ENCODE assay signal across 31 cellular contexts in genomic region chr7:157641866-157642265, GRCh38.
"Had no signal": no experiment of that assay in that cellular context is flagged by ENCODE, and none has a peak within 500 bp of the region (broad histone marks: within the 10 kb centered on the region; RNA-seq: fewer than 3 reads in every experiment).

No MANE protein-coding gene starts in this region.

- H3K4me1 Mint-ChIP-seq: immature natural killer cell; mesothelial cell of epicardium; naive B cell; nephron; stimulated activated memory B cell treated with anti-CD40 and anti-IgM and Interleukin-4, amounts not matched to agents 10 μg/mL and 1 μg/mL and 100 μg/mL, for 72 hours; stimulated activated naive CD8-positive, alpha-beta T cell treated with anti-CD3 and anti-CD28 coated beads, Interleukin-15, amount 100 ng/mL, for 72 hours had no signal

- H3K27me3 Mint-ChIP-seq: stimulated activated memory B cell treated with anti-CD40 and anti-IgM and Interleukin-4, amounts not matched to agents 10 μg/mL and 1 μg/mL and 100 μg/mL, for 72 hours had no signal

- H3K36me3 ChIP-seq: heart left ventricle, left lung, lower lobe of right lung, neutrophil, ovary, right lobe of liver, tibial nerve, upper lobe of left lung, uterus had no signal

- H3K27ac Mint-ChIP-seq: immature natural killer cell; mesothelial cell of epicardium; nephron; stimulated activated memory B cell treated with anti-CD40 and anti-IgM and Interleukin-4, amounts not matched to agents 10 μg/mL and 1 μg/mL and 100 μg/mL, for 72 hours; stimulated activated naive CD8-positive, alpha-beta T cell treated with anti-CD3 and anti-CD28 coated beads, Interleukin-15, amount 100 ng/mL, for 72 hours had no signal

- H3K4me3 Mint-ChIP-seq: immature natural killer cell; mesothelial cell of epicardium; naive B cell; nephron; neural crest cell; stimulated activated memory B cell treated with anti-CD40 and anti-IgM and Interleukin-4, amounts not matched to agents 10 μg/mL and 1 μg/mL and 100 μg/mL, for 72 hours; stimulated activated naive CD8-positive, alpha-beta T cell treated with anti-CD3 and anti-CD28 coated beads, Interleukin-15, amount 100 ng/mL, for 72 hours had no signal

- H3K4me3 ChIP-seq: heart left ventricle, left lung, lower lobe of right lung, ovary, psoas muscle, right lobe of liver, smooth muscle cell, tibial nerve, upper lobe of left lung, uterus had no signal

- H3K27me3 ChIP-seq: heart left ventricle, left lung, neutrophil, ovary, right lobe of liver, tibial nerve, upper lobe of left lung, uterus had no signal

- H3K4me2 ChIP-seq: smooth muscle cell had no signal

- H3K9me3 ChIP-seq: neutrophil, ovary, right lobe of liver, uterus had no signal

- DNase-seq: heart left ventricle; hypothalamus; immature natural killer cell; kidney; left colon; left lung; lower lobe of right lung; mammary epithelial cell; mesenchymal stem cell; naive B cell; occipital lobe; ovary; psoas muscle; right lobe of liver; stimulated activated CD4-positive, alpha-beta T cell treated with anti-CD3 and anti-CD28 coated beads, Interleukin-1b, Interleukin-23, amount 100 ng/mL, for 48 hours; stimulated activated CD4-positive, alpha-beta T cell treated with anti-CD3 and anti-CD28 coated beads, Interleukin-2, amount 100 ng/mL, for 48 hours; stimulated activated CD4-positive, alpha-beta T cell treated with anti-CD3 and anti-CD28 coated beads, Interleukin-4, amount 100 ng/mL, for 4 hours; stimulated activated CD8-positive, alpha-beta memory T cell treated with anti-CD3 and anti-CD28 coated beads, Interleukin-4, amount 100 ng/mL, for 48 hours; stimulated activated naive CD4-positive, alpha-beta T cell treated with Interleukin-2 at 50 U/mL for 16 hours; stimulated activated naive CD8-positive, alpha-beta T cell treated with anti-CD3 and anti-CD28 coated beads, Interleukin-15, amount 100 ng/mL, for 72 hours; substantia nigra; upper lobe of left lung; uterus had no signal

- H3K36me3 Mint-ChIP-seq: immature natural killer cell, mesothelial cell of epicardium had no signal

- H3K4me1 ChIP-seq: heart left ventricle, left lung, lower lobe of right lung, psoas muscle, right lobe of liver, tibial nerve, upper lobe of left lung, uterus had no signal

- FAIRE-seq: islet of Langerhans, kidney had no signal

- H3K27ac ChIP-seq: heart left ventricle, left lung, lower lobe of right lung, neutrophil, ovary, psoas muscle, right lobe of liver, tibial nerve, upper lobe of left lung, uterus had no signal
